Comparison of ENCODE assay signal across 25 cellular contexts in genomic region chr2:172489682-172490081, GRCh38.
DNase-seq lines count a peak whose midpoint lies in the region; ATAC-seq and TF ChIP-seq lines count a peak whose summit lies in the region.
"Had no signal": no experiment of that assay in that cellular context is flagged by ENCODE, and none has a peak within 500 bp of the region (broad histone marks: within the 10 kb centered on the region; RNA-seq: fewer than 3 reads in every experiment).

No MANE protein-coding gene starts in this region.

- H3K36me3 Mint-ChIP-seq in activated CD4-positive, alpha-beta T cell treated with anti-CD3 and anti-CD28 coated beads, Interleukin-2, amount 10 ng/mL, durations not matched to agents 24 days and 14 days (ENCODE audit: low read depth) = peaks cover 47% of the 10 kb centered on the region

- ATAC-seq in stimulated activated naive CD8-positive, alpha-beta T cell treated with anti-CD3 and anti-CD28 coated beads, Interleukin-15, amount 100 ng/mL, for 72 hours = peak; percentile 66
- ATAC-seq in stimulated activated naive CD8-positive, alpha-beta T cell treated with anti-CD3 and anti-CD28 coated beads, Interleukin-15, Interleukin-2, amounts not matched to agents 100 U/mL and 50 U/mL, for 24 hours = no peak
- ATAC-seq in upper lobe of left lung (ENCODE audit: low FRiP score in 2 of 2) = no peak
- ATAC-seq: WTC11 had no signal

- no peak for TF ChIP-seq POLR2A in upper lobe of left lung (IDR thresholded peaks at IDR 0.05)

- in situ Hi-C loops in HAP-1 (cut with MboI; ENCODE audit: low sequenced_read_pairs) = no loop called here

- peak overlapping the region; percentile 11 for H3K27ac ChIP-seq in epithelial cell of prostate
- H3K27ac ChIP-seq in upper lobe of left lung = no peak overlapping the region
- H3K27ac ChIP-seq: esophagus muscularis mucosa, left ventricle myocardium inferior, parathyroid adenoma, PC-9, sigmoid colon had no signal

- H3K4me3 Mint-ChIP-seq in stimulated activated naive CD8-positive, alpha-beta T cell treated with anti-CD3 and anti-CD28 coated beads, Interleukin-15, amount 100 ng/mL, for 72 hours = no peak overlapping the region
- H3K4me3 Mint-ChIP-seq in activated CD4-positive, alpha-beta T cell treated with anti-CD3 and anti-CD28 coated beads, Interleukin-2, amount 10 ng/mL, durations not matched to agents 24 days and 14 days = no peak overlapping the region
- H3K4me3 Mint-ChIP-seq: activated naive CD4-positive, alpha-beta T cell treated with anti-CD3 and anti-CD28 coated beads for 36 hours; mesothelial cell of epicardium; nephron; WTC11 had no signal

- TF ChIP-seq EP300 in upper lobe of left lung (IDR thresholded peaks at IDR 0.05) = no peak

- no peaks in the 10 kb centered on the region for H3K9me3 ChIP-seq in upper lobe of left lung
- H3K9me3 ChIP-seq in HAP-1 = no peaks in the 10 kb centered on the region
- H3K9me3 ChIP-seq: esophagus muscularis mucosa, left ventricle myocardium inferior, sigmoid colon had no signal

- H3K9me3 Mint-ChIP-seq in stimulated activated naive CD8-positive, alpha-beta T cell treated with anti-CD3 and anti-CD28 coated beads, Interleukin-15, amount 100 ng/mL, for 72 hours = no peaks in the 10 kb centered on the region
- no peaks in the 10 kb centered on the region for H3K9me3 Mint-ChIP-seq in activated CD4-positive, alpha-beta T cell treated with anti-CD3 and anti-CD28 coated beads, Interleukin-2, amount 10 ng/mL, durations not matched to agents 24 days and 14 days
- H3K9me3 Mint-ChIP-seq: activated naive CD4-positive, alpha-beta T cell treated with anti-CD3 and anti-CD28 coated beads for 36 hours; mesothelial cell of epicardium; nephron; WTC11 had no signal

- H3K4me1 Mint-ChIP-seq in stimulated activated naive CD8-positive, alpha-beta T cell treated with anti-CD3 and anti-CD28 coated beads, Interleukin-15, amount 100 ng/mL, for 72 hours = peaks cover 41% of the 10 kb centered on the region
- H3K4me1 Mint-ChIP-seq in activated CD4-positive, alpha-beta T cell treated with anti-CD3 and anti-CD28 coated beads, Interleukin-2, amount 10 ng/mL, durations not matched to agents 24 days and 14 days = peaks cover 4% of the 10 kb centered on the region
- H3K4me1 Mint-ChIP-seq: mesothelial cell of epicardium, nephron, WTC11 had no signal

- no peak for DNase-seq in stimulated activated naive CD8-positive, alpha-beta T cell treated with anti-CD3 and anti-CD28 coated beads, Interleukin-15, amount 100 ng/mL, for 72 hours
- no peak for DNase-seq in stimulated activated naive CD8-positive, alpha-beta T cell treated with anti-CD3 and anti-CD28 coated beads, Interleukin-15, Interleukin-2, amounts not matched to agents 100 U/mL and 50 U/mL, for 24 hours
- peak; percentile 2 for DNase-seq in MV-4-11 (lab: John Stamatoyannopoulos, UW)
- DNase-seq in epithelial cell of prostate (ENCODE audit: low read depth, low spot score) = no peak
- no peak for DNase-seq in upper lobe of left lung
- no peak for DNase-seq in HAP-1 (ENCODE audit: low spot score in 2 of 2)
- no peak for DNase-seq in activated CD4-positive, alpha-beta T cell treated with anti-CD3 and anti-CD28 coated beads, Interleukin-2, amount 10 ng/mL, durations not matched to agents 24 days and 14 days
- no peak for DNase-seq in NCI-H1092 (lab: John Stamatoyannopoulos, UW)
- DNase-seq: activated CD4-positive, alpha-beta T cell treated with anti-CD3 and anti-CD28 coated beads, Interleukin-2, amount 50 U/mL, for 48 hours; activated naive CD4-positive, alpha-beta T cell treated with anti-CD3 and anti-CD28 coated beads for 36 hours; activated T-cell treated with anti-CD3 and anti-CD28 coated beads for 4 hours; COR-L47; effector memory CD4-positive, alpha-beta T cell; left ventricle myocardium inferior; NCI-H1694; NCI-H748 treated with DMSO at 0.1 percent for 48 hours; PC-9; SHP77 treated with DMSO at 0.1 percent for 48 hours; sigmoid colon; T-helper 2 cell had no signal

- no peak for TF ChIP-seq CTCF in upper lobe of left lung (IDR thresholded peaks at IDR 0.05)

- H3K36me3 ChIP-seq in upper lobe of left lung (peaks cover 7 to 87% (median 25%) of the 10 kb centered on the region in 4 donors), HAP-1 (replicated peaks) (no peaks in the 10 kb centered on the region)

- intact Hi-C loops in activated CD4-positive, alpha-beta T cell treated with anti-CD3 and anti-CD28 coated beads, Interleukin-2, amount 10 ng/mL, durations not matched to agents 24 days and 14 days (cut with micrococcal nuclease) = no loop called here

- no peaks in the 10 kb centered on the region for H3K27me3 ChIP-seq in upper lobe of left lung
- H3K27me3 ChIP-seq in HAP-1 (ENCODE audit: low read depth) = no peaks in the 10 kb centered on the region
- H3K27me3 ChIP-seq: esophagus muscularis mucosa, sigmoid colon had no signal

- no peak overlapping the region for H3K4me3 ChIP-seq in upper lobe of left lung
- no peak overlapping the region for H3K4me3 ChIP-seq in HAP-1
- H3K4me3 ChIP-seq: esophagus muscularis mucosa, left ventricle myocardium inferior, PC-9, sigmoid colon had no signal

- peak overlapping the region in 1 of 2 donors; percentile 8 for H3K27ac Mint-ChIP-seq in stimulated activated naive CD8-positive, alpha-beta T cell treated with anti-CD3 and anti-CD28 coated beads, Interleukin-15, amount 100 ng/mL, for 72 hours
- H3K27ac Mint-ChIP-seq in activated CD4-positive, alpha-beta T cell treated with anti-CD3 and anti-CD28 coated beads, Interleukin-2, amount 10 ng/mL, durations not matched to agents 24 days and 14 days = no peak overlapping the region
- H3K27ac Mint-ChIP-seq: activated naive CD4-positive, alpha-beta T cell treated with anti-CD3 and anti-CD28 coated beads for 36 hours; mesothelial cell of epicardium; nephron; WTC11 had no signal

- H3K4me1 ChIP-seq in upper lobe of left lung (no peaks in the 10 kb centered on the region), HAP-1 (no peaks in the 10 kb centered on the region)
- H3K4me1 ChIP-seq: esophagus muscularis mucosa, left ventricle myocardium inferior, parathyroid adenoma, sigmoid colon had no signal

- no peaks in the 10 kb centered on the region for H3K27me3 Mint-ChIP-seq in stimulated activated naive CD8-positive, alpha-beta T cell treated with anti-CD3 and anti-CD28 coated beads, Interleukin-15, amount 100 ng/mL, for 72 hours
- H3K27me3 Mint-ChIP-seq in activated CD4-positive, alpha-beta T cell treated with anti-CD3 and anti-CD28 coated beads, Interleukin-2, amount 10 ng/mL, durations not matched to agents 24 days and 14 days = no peaks in the 10 kb centered on the region
